In the genomic region with DNA sequence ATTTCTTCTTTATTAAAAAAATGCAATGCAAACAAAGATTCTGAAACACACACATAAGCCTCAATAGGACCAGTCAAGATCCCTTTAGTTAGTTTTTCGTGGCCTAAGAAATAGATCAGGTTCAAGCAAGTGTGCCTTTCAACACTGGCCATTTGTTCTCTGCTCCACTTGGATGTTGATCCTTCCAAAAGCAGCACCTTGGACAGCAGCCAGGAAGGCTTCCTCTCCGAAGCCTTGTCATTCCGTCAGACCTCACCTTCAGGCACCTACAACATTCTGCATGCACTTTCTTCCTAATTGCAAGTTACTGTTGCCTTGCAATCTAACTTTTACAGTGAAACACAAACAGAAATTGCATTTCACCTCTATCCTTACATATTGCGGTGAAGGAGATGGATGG, we compare ENCODE assay signal across 1 cellular context.
TF ChIP-seq lines count a peak whose summit lies in the region.

No MANE protein-coding gene starts in this region.

TF ChIP-seq in GM12878, 131 proteins besides CTCF, POLR2A, EP300 and RAD21 (continued from another document):
- TF ChIP-seq, protein P1, sequence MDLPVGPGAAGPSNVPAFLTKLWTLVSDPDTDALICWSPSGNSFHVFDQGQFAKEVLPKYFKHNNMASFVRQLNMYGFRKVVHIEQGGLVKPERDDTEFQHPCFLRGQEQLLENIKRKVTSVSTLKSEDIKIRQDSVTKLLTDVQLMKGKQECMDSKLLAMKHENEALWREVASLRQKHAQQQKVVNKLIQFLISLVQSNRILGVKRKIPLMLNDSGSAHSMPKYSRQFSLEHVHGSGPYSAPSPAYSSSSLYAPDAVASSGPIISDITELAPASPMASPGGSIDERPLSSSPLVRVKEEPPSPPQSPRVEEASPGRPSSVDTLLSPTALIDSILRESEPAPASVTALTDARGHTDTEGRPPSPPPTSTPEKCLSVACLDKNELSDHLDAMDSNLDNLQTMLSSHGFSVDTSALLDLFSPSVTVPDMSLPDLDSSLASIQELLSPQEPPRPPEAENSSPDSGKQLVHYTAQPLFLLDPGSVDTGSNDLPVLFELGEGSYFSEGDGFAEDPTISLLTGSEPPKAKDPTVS (IDR thresholded peaks at IDR 0.05; ENCODE audit: low read depth, low read length): no peak
TF ChIP-seq in GM12878: peak in this region for 1.
